1 cellular context compared by ENCODE assay signal in genomic region chr18:24914148-24914525, GRCh38.
TF ChIP-seq lines count a peak whose summit lies in the region.

No MANE protein-coding gene starts in this region.

TF ChIP-seq in GM23338, 12 proteins besides CTCF, POLR2A, EP300 and RAD21:
- TF ChIP-seq, protein P1, sequence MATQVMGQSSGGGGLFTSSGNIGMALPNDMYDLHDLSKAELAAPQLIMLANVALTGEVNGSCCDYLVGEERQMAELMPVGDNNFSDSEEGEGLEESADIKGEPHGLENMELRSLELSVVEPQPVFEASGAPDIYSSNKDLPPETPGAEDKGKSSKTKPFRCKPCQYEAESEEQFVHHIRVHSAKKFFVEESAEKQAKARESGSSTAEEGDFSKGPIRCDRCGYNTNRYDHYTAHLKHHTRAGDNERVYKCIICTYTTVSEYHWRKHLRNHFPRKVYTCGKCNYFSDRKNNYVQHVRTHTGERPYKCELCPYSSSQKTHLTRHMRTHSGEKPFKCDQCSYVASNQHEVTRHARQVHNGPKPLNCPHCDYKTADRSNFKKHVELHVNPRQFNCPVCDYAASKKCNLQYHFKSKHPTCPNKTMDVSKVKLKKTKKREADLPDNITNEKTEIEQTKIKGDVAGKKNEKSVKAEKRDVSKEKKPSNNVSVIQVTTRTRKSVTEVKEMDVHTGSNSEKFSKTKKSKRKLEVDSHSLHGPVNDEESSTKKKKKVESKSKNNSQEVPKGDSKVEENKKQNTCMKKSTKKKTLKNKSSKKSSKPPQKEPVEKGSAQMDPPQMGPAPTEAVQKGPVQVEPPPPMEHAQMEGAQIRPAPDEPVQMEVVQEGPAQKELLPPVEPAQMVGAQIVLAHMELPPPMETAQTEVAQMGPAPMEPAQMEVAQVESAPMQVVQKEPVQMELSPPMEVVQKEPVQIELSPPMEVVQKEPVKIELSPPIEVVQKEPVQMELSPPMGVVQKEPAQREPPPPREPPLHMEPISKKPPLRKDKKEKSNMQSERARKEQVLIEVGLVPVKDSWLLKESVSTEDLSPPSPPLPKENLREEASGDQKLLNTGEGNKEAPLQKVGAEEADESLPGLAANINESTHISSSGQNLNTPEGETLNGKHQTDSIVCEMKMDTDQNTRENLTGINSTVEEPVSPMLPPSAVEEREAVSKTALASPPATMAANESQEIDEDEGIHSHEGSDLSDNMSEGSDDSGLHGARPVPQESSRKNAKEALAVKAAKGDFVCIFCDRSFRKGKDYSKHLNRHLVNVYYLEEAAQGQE (IDR thresholded peaks at IDR 0.05; ENCODE audit: unreplicated experiment) = no peak
- no peak for TF ChIP-seq EZH2 (IDR thresholded peaks at IDR 0.05; ENCODE audit: low read depth, unreplicated experiment)
- TF ChIP-seq, protein P2, sequence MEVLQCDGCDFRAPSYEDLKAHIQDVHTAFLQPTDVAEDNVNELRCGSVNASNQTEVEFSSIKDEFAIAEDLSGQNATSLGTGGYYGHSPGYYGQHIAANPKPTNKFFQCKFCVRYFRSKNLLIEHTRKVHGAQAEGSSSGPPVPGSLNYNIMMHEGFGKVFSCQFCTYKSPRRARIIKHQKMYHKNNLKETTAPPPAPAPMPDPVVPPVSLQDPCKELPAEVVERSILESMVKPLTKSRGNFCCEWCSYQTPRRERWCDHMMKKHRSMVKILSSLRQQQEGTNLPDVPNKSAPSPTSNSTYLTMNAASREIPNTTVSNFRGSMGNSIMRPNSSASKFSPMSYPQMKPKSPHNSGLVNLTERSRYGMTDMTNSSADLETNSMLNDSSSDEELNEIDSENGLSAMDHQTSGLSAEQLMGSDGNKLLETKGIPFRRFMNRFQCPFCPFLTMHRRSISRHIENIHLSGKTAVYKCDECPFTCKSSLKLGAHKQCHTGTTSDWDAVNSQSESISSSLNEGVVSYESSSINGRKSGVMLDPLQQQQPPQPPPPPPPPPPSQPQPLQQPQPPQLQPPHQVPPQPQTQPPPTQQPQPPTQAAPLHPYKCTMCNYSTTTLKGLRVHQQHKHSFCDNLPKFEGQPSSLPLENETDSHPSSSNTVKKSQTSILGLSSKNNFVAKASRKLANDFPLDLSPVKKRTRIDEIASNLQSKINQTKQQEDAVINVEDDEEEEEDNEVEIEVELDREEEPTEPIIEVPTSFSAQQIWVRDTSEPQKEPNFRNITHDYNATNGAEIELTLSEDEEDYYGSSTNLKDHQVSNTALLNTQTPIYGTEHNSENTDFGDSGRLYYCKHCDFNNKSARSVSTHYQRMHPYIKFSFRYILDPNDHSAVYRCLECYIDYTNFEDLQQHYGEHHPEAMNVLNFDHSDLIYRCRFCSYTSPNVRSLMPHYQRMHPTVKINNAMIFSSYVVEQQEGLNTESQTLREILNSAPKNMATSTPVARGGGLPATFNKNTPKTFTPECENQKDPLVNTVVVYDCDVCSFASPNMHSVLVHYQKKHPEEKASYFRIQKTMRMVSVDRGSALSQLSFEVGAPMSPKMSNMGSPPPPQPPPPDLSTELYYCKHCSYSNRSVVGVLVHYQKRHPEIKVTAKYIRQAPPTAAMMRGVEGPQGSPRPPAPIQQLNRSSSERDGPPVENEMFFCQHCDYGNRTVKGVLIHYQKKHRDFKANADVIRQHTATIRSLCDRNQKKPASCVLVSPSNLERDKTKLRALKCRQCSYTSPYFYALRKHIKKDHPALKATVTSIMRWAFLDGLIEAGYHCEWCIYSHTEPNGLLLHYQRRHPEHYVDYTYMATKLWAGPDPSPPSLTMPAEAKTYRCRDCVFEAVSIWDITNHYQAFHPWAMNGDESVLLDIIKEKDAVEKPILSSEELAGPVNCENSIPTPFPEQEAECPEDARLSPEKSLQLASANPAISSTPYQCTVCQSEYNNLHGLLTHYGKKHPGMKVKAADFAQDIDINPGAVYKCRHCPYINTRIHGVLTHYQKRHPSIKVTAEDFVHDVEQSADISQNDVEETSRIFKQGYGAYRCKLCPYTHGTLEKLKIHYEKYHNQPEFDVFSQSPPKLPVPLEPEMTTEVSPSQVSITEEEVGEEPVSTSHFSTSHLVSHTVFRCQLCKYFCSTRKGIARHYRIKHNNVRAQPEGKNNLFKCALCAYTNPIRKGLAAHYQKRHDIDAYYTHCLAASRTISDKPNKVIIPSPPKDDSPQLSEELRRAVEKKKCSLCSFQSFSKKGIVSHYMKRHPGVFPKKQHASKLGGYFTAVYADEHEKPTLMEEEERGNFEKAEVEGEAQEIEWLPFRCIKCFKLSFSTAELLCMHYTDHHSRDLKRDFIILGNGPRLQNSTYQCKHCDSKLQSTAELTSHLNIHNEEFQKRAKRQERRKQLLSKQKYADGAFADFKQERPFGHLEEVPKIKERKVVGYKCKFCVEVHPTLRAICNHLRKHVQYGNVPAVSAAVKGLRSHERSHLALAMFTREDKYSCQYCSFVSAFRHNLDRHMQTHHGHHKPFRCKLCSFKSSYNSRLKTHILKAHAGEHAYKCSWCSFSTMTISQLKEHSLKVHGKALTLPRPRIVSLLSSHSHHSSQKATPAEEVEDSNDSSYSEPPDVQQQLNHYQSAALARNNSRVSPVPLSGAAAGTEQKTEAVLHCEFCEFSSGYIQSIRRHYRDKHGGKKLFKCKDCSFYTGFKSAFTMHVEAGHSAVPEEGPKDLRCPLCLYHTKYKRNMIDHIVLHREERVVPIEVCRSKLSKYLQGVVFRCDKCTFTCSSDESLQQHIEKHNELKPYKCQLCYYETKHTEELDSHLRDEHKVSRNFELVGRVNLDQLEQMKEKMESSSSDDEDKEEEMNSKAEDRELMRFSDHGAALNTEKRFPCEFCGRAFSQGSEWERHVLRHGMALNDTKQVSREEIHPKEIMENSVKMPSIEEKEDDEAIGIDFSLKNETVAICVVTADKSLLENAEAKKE (CRISPR knock-in tag; IDR thresholded peaks at IDR 0.05) = no peak
